Comparison of ENCODE assay signal across 8 cellular contexts in the genomic region with DNA sequence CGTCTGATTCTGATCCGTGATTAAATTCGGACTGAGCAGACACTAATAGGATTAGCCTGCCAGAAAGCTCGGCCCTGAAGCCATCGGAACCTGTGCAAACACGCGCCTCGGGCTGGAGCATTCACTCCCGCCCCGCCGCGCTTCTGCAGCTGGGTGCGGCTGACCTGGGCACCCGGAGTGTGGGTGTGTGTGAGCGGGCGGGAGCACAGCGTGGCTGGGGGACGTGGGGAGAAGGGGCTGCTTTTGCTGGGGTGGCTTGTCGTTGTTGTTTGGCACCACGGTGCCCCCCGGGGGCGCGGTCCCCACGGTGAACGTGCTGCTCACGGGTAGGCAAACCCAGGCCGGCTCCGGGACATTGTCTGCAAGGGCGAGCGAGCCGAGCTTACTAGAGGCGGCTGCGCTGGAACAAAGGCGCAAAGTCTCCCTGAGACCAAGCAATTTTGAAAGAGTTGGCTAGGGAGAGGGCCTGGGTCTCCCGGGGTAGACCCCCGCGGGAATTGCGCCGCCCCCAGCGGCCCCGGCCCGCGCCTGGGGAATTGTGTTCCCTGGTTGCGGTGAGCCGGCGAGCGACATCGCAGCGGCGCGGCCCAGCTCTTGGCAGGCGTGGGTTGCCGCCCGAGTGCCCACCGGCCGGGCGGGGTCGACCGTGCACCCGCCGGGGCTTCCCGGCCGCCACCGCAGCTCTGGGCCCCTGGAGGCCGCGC.
DNase-seq lines count a peak whose midpoint lies in the region; TF ChIP-seq lines count a peak whose summit lies in the region.

No MANE protein-coding gene starts in this region.

- no peaks in the 10 kb centered on the region for H3K9me3 ChIP-seq in ES-I3 (ENCODE audit: control insufficient read depth, insufficient read depth, low read length)

- H3K4me1 ChIP-seq in ES-I3 (ENCODE audit: insufficient read depth, low read length): no peaks in the 10 kb centered on the region; the same call in 1 of the 2 replicates

- no peak for TF ChIP-seq CTCF in cardiac fibroblast (IDR thresholded peaks at IDR 0.05; ENCODE audit: low read depth, low read length)

- no peaks in the 10 kb centered on the region for H3K36me3 ChIP-seq in ES-I3 (ENCODE audit: insufficient read depth, low read length)

- H3K9ac ChIP-seq in ES-I3 (ENCODE audit: low read depth, low read length): peak overlapping the region; percentile 63

- peak overlapping the region; percentile 61 to 65 for H3K4me3 ChIP-seq in cardiac fibroblast (replicated peaks in 1 of 2; ENCODE audit: low read depth in 2 of 2, low read length in 2 of 2)

- DNase-seq in OCI-M1 (lab: John Stamatoyannopoulos, UW): peak; percentile 34
- DNase-seq in cardiac fibroblast (ENCODE audit: low read depth in 2 of 2): no peak
- DNase-seq in stimulated activated CD4-positive, alpha-beta T cell treated with anti-CD3 and anti-CD28 coated beads, Interleukin-4, amount 100 ng/mL, for 24 hours: peak; percentile 16
- DNase-seq in SKM-1 (lab: John Stamatoyannopoulos, UW; ENCODE audit: unreplicated experiment): no peak
- DNase-seq in cerebellar nuclear complex (lab: John Stamatoyannopoulos, UW): no peak
- no peak for DNase-seq in NCI-H1048 (lab: John Stamatoyannopoulos, UW)

- H3K27me3 ChIP-seq in layer of hippocampus (ENCODE audit: control insufficient read depth, insufficient read depth, low read length): no peaks in the 10 kb centered on the region

- peak overlapping the region; percentile 82 for H3K27ac ChIP-seq in layer of hippocampus (ENCODE audit: low read depth, low read length)

Comparison
In these comparisons a context has a peak if more than half of its experiments do, and no peak if none do; other contexts are left out.
1. DNase-seq: peak in OCI-M1 (single experiment) and stimulated activated CD4-positive, alpha-beta T cell treated with anti-CD3 and anti-CD28 coated beads, Interleukin-4, amount 100 ng/mL, for 24 hours (single experiment); none in cardiac fibroblast (0 of 2), SKM-1 (single experiment), cerebellar nuclear complex (0 of 2) and NCI-H1048 (single experiment).